Comparison of ENCODE assay signal across 13 cellular contexts in the genomic region with DNA sequence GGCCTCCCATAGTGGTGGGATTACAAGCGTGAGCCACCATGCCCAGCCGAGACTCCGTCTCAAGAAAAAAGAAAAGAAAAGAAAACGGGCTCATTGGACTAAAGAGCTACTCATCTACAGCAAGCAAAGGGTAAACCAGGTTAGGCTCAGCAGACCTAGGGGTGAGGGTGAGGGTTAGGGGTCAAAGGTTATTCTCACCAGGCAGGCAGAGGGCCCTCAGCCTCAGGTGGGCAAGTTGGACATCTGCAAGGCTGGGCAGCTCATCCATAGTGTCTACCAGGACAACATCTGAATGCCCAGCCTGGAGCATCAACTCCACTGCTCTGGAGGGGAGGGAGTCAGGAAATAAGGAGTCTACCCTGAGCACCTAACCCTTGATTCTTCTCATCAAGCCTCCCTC. TPM values are rescaled to one million over a fixed set of nuclear protein-coding genes. Genes with fewer than 3 reads are reported as not detected.
A peak's percentile ranks its signal among the peaks of the same experiment; 100 is the strongest.
DNase-seq lines count a peak whose midpoint lies in the region; TF ChIP-seq lines count a peak whose summit lies in the region.
"Had no signal": no experiment of that assay in that cellular context is flagged by ENCODE, and none has a peak within 500 bp of the region (broad histone marks: within the 10 kb centered on the region; RNA-seq: fewer than 3 reads in every experiment).

No MANE protein-coding gene starts in this region.

- H3K27ac ChIP-seq in rectal smooth muscle tissue (ENCODE audit: low read depth, low read length): no peak overlapping the region
- H3K27ac ChIP-seq: A549, C4-2B had no signal

- no peak for DNase-seq in activated naive CD4-positive, alpha-beta T cell treated with Interleukin-2 at 50 U/mL for 16 hours
- no peak for DNase-seq in endothelial cell (ENCODE audit: low spot score)
- DNase-seq in cerebellum (ENCODE audit: low spot score): no peak
- no peak for DNase-seq in HUDEP-2 (lab: John Stamatoyannopoulos, UW; ENCODE audit: unreplicated experiment in 76 of 76)
- DNase-seq in NCI-H1092 (lab: John Stamatoyannopoulos, UW): no peak
- DNase-seq: AML-193; Caco-2; CD4-positive, alpha-beta T cell; H9 had no signal

- H3K36me3 ChIP-seq in rectal smooth muscle tissue (ENCODE audit: control insufficient read depth, insufficient read depth, low read length): peaks cover 24% of the 10 kb centered on the region

- H3K27me3 Mint-ChIP-seq in activated naive CD4-positive, alpha-beta T cell treated with anti-CD3 and anti-CD28 coated beads, Interleukin-2, amount 50 U/mL, for 24 hours: no peaks in the 10 kb centered on the region
- peaks cover 19% of the 10 kb centered on the region for H3K27me3 Mint-ChIP-seq in endothelial cell (ENCODE audit: unreplicated experiment)

- H3K36me3 Mint-ChIP-seq in activated naive CD4-positive, alpha-beta T cell treated with anti-CD3 and anti-CD28 coated beads, Interleukin-2, amount 50 U/mL, for 24 hours: peaks cover 2% of the 10 kb centered on the region
- peaks cover 30% of the 10 kb centered on the region for H3K36me3 Mint-ChIP-seq in endothelial cell (ENCODE audit: low read depth, unreplicated experiment)

- H3K9ac ChIP-seq in rectal smooth muscle tissue (ENCODE audit: low read length): no peak overlapping the region

- H3K27ac Mint-ChIP-seq in activated naive CD4-positive, alpha-beta T cell treated with anti-CD3 and anti-CD28 coated beads, Interleukin-2, amount 50 U/mL, for 24 hours: peak overlapping the region; percentile 12
- no peak overlapping the region for H3K27ac Mint-ChIP-seq in endothelial cell (ENCODE audit: unreplicated experiment)
- H3K27ac Mint-ChIP-seq: CD4-positive, alpha-beta T cell; H9 had no signal

- peak overlapping the region; percentile 22 for H3K4me3 ChIP-seq in rectal smooth muscle tissue (ENCODE audit: low read length)
- H3K4me3 ChIP-seq: A549 had no signal

- no peak for TF ChIP-seq CTCF in endothelial cell (IDR thresholded peaks at IDR 0.05; ENCODE audit: unreplicated experiment)

- no peaks in the 10 kb centered on the region for H3K9me3 Mint-ChIP-seq in activated naive CD4-positive, alpha-beta T cell treated with anti-CD3 and anti-CD28 coated beads, Interleukin-2, amount 50 U/mL, for 24 hours
- H3K9me3 Mint-ChIP-seq in endothelial cell (ENCODE audit: unreplicated experiment): no peaks in the 10 kb centered on the region
- H3K9me3 Mint-ChIP-seq: CD4-positive, alpha-beta T cell; H9 had no signal

- H3K4me1 ChIP-seq in rectal smooth muscle tissue (ENCODE audit: control insufficient read depth, insufficient read depth, low read length): peaks cover 20% of the 10 kb centered on the region

- H3K4me1 Mint-ChIP-seq in activated naive CD4-positive, alpha-beta T cell treated with anti-CD3 and anti-CD28 coated beads, Interleukin-2, amount 50 U/mL, for 24 hours: peaks cover 41% of the 10 kb centered on the region
- H3K4me1 Mint-ChIP-seq in endothelial cell (ENCODE audit: unreplicated experiment): peaks cover 31% of the 10 kb centered on the region

- no peaks in the 10 kb centered on the region for H3K27me3 ChIP-seq in rectal smooth muscle tissue (ENCODE audit: control insufficient read depth, insufficient read depth, low read length)

- H3K4me3 Mint-ChIP-seq in activated naive CD4-positive, alpha-beta T cell treated with anti-CD3 and anti-CD28 coated beads, Interleukin-2, amount 50 U/mL, for 24 hours: no peak overlapping the region
- H3K4me3 Mint-ChIP-seq in endothelial cell (ENCODE audit: unreplicated experiment): peak overlapping the region; percentile 47
- H3K4me3 Mint-ChIP-seq: CD4-positive, alpha-beta T cell; H9 had no signal

RNA-seq across cellular contexts. Expression of a gene that starts 3.5 kb away (rescaled TPM):
- 10.3 TPM for total RNA-seq in endothelial cell (ENCODE audit: unreplicated experiment)
- total RNA-seq in cerebellum: 8.9 TPM

RNA-seq across cellular contexts. Expression of a gene that starts 5.6 kb away (rescaled TPM):
- total RNA-seq in endothelial cell (ENCODE audit: unreplicated experiment): 108 TPM
- total RNA-seq in cerebellum: 11.3 TPM

RNA-seq across cellular contexts. Expression of a gene that starts 15.6 kb away (rescaled TPM):
- total RNA-seq in endothelial cell (ENCODE audit: unreplicated experiment): 12.7 TPM
- 63.2 TPM for total RNA-seq in cerebellum

RNA-seq across cellular contexts. Expression of a gene that starts 33.8 kb away (rescaled TPM):
- 7.7 TPM for total RNA-seq in endothelial cell (ENCODE audit: unreplicated experiment)
- total RNA-seq in cerebellum: 6.5 TPM
